ENCODE assay signal across 29 cellular contexts in genomic region chr9:127993721-127994120, GRCh38.
"Had no signal": no experiment of that assay in that cellular context is flagged by ENCODE, and none has a peak within 500 bp of the region (broad histone marks: within the 10 kb centered on the region; RNA-seq: fewer than 3 reads in every experiment).

No MANE protein-coding gene starts in this region.

- H3K4me3 Mint-ChIP-seq: activated CD8-positive, alpha-beta T cell treated with anti-CD3 and anti-CD28 coated beads for 36 hours; activated naive CD8-positive, alpha-beta T cell; activated T-cell treated with anti-CD3 and anti-CD28 coated beads, Interleukin-2, amount 50 U/mL, for 4 hours; activated T-helper 17 cell treated with anti-CD3 and anti-CD28 coated beads, Interleukin-2, amount 50 U/mL, for 72 hours; central memory CD8-positive, alpha-beta T cell; dendritic cell treated with granulocyte-macrophage colony-stimulating factor and Interleukin-4, amounts not matched to agents 40 ng/mL and 50 ng/mL, for 4 days; endodermal cell had no signal

- DNase-seq: activated CD4-positive, alpha-beta T cell treated with anti-CD3 and anti-CD28 coated beads for 1 hour; activated CD4-positive, alpha-beta T cell treated with anti-CD3 and anti-CD28 coated beads for 4 hours; activated CD4-positive, alpha-beta T cell treated with anti-CD3 and anti-CD28 coated beads, Interleukin-2, amount 50 U/mL, for 1 hour; activated CD4-positive, alpha-beta T cell treated with anti-CD3 and anti-CD28 coated beads, Interleukin-2, amount 50 U/mL, for 48 hours; activated CD4-positive, CD25-positive, alpha-beta regulatory T cell; activated CD8-positive, alpha-beta memory T cell treated with anti-CD3 and anti-CD28 coated beads for 24 hours; activated CD8-positive, alpha-beta T cell treated with anti-CD3 and anti-CD28 coated beads for 36 hours; activated effector memory CD4-positive, alpha-beta T cell treated with Interleukin-2 at 50 U/mL for 16 hours; activated gamma-delta T cell treated with Interleukin-2 at 50 U/mL for 16 hours; activated naive CD4-positive, alpha-beta T cell treated with anti-CD3 and anti-CD28 coated beads, Interleukin-2, amount 50 U/mL, for 16 hours; activated naive CD4-positive, alpha-beta T cell treated with Interleukin-2 at 50 U/mL for 16 hours; activated T-cell treated with anti-CD3 and anti-CD28 coated beads, Interleukin-2, amount 50 U/mL, for 4 hours; amniotic stem cell; anterior cingulate cortex; brain microvascular endothelial cell; dorsolateral prefrontal cortex; effector memory CD4-positive, alpha-beta T cell; endodermal cell; foreskin fibroblast; T-helper 2 cell had no signal

- ATAC-seq: activated CD8-positive, alpha-beta T cell treated with anti-CD3 and anti-CD28 coated beads for 36 hours; activated T-cell treated with anti-CD3 and anti-CD28 coated beads, Interleukin-2, amount 50 U/mL, for 4 hours; activated T-helper 17 cell treated with anti-CD3 and anti-CD28 coated beads, Interleukin-2, amount 50 U/mL, for 72 hours; esophagus mucosa had no signal

- H3K4me3 ChIP-seq: coronary artery, dorsolateral prefrontal cortex had no signal

- H3K27ac ChIP-seq: brain microvascular endothelial cell, coronary artery, dorsolateral prefrontal cortex had no signal

- H3K27me3 Mint-ChIP-seq: activated CD8-positive, alpha-beta T cell treated with anti-CD3 and anti-CD28 coated beads for 36 hours; activated naive CD8-positive, alpha-beta T cell; activated T-helper 17 cell treated with anti-CD3 and anti-CD28 coated beads, Interleukin-2, amount 50 U/mL, for 72 hours; central memory CD8-positive, alpha-beta T cell had no signal

- FAIRE-seq: astrocyte, bronchial epithelial cell, frontal cortex had no signal

- H3K36me3 ChIP-seq: brain microvascular endothelial cell had no signal

- H3K9me3 Mint-ChIP-seq: activated CD8-positive, alpha-beta T cell treated with anti-CD3 and anti-CD28 coated beads for 36 hours; activated T-cell treated with anti-CD3 and anti-CD28 coated beads, Interleukin-2, amount 50 U/mL, for 4 hours; activated T-helper 17 cell treated with anti-CD3 and anti-CD28 coated beads, Interleukin-2, amount 50 U/mL, for 72 hours; central memory CD8-positive, alpha-beta T cell; dendritic cell treated with granulocyte-macrophage colony-stimulating factor and Interleukin-4, amounts not matched to agents 40 ng/mL and 50 ng/mL, for 4 days had no signal

- H3K27me3 ChIP-seq: brain microvascular endothelial cell, dorsolateral prefrontal cortex had no signal

- H3K27ac Mint-ChIP-seq: activated CD8-positive, alpha-beta T cell treated with anti-CD3 and anti-CD28 coated beads for 36 hours; activated naive CD8-positive, alpha-beta T cell; activated T-helper 17 cell treated with anti-CD3 and anti-CD28 coated beads, Interleukin-2, amount 50 U/mL, for 72 hours; dendritic cell treated with granulocyte-macrophage colony-stimulating factor and Interleukin-4, amounts not matched to agents 40 ng/mL and 50 ng/mL, for 4 days; endodermal cell had no signal

- H3K36me3 Mint-ChIP-seq: activated naive CD8-positive, alpha-beta T cell had no signal
